27 cellular contexts compared by ENCODE assay signal in genomic region chr5:148769941-148770340, GRCh38.
"Had no signal": no experiment of that assay in that cellular context is flagged by ENCODE, and none has a peak within 500 bp of the region (broad histone marks: within the 10 kb centered on the region; RNA-seq: fewer than 3 reads in every experiment).

No MANE protein-coding gene starts in this region.

- H3K9me3 ChIP-seq: stomach, suprapubic skin, testis, thoracic aorta, thyroid gland, tibial artery, tibial nerve, transverse colon, upper lobe of left lung, upper lobe of right lung, uterus, vagina had no signal

- ATAC-seq: stimulated activated effector memory CD8-positive, alpha-beta T cell treated with anti-CD3 and anti-CD28 coated beads, Interleukin-12 subunit alpha, Interleukin-12 subunit beta, amount 100 ng/mL, for 72 hours; stimulated activated memory B cell treated with anti-CD40 and anti-IgM and Interleukin-4, amounts not matched to agents 10 μg/mL and 1 μg/mL and 100 μg/mL, for 72 hours; stimulated activated naive B cell treated with anti-CD40 and anti-IgM and Interleukin-4, amounts not matched to agents 10 μg/mL and 1 μg/mL and 100 μg/mL, for 72 hours; stimulated activated naive CD8-positive, alpha-beta T cell treated with anti-CD3 and anti-CD28 coated beads, Interleukin-15, amount 100 ng/mL, for 72 hours; stimulated activated naive CD8-positive, alpha-beta T cell treated with anti-CD3 and anti-CD28 coated beads, Interleukin-15, Interleukin-2, amounts not matched to agents 100 U/mL and 50 U/mL, for 24 hours; upper lobe of right lung had no signal

- H3K9me3 Mint-ChIP-seq: stimulated activated effector memory CD8-positive, alpha-beta T cell treated with anti-CD3 and anti-CD28 coated beads, Interleukin-12 subunit alpha, Interleukin-12 subunit beta, amount 100 ng/mL, for 72 hours; stimulated activated memory B cell treated with anti-CD40 and anti-IgM and Interleukin-4, amounts not matched to agents 10 μg/mL and 1 μg/mL and 100 μg/mL, for 72 hours; stimulated activated naive B cell treated with anti-CD40 and anti-IgM and Interleukin-4, amounts not matched to agents 10 μg/mL and 1 μg/mL and 100 μg/mL, for 72 hours; stimulated activated naive CD8-positive, alpha-beta T cell treated with anti-CD3 and anti-CD28 coated beads, Interleukin-15, amount 100 ng/mL, for 72 hours; stimulated activated naive CD8-positive, alpha-beta T cell treated with anti-CD3 and anti-CD28 coated beads, Interleukin-15, Interleukin-2, amounts not matched to agents 100 ng/mL and 50 ng/mL, for 24 hours; type B pancreatic cell had no signal

- H3K4me1 Mint-ChIP-seq: stimulated activated effector memory CD8-positive, alpha-beta T cell treated with anti-CD3 and anti-CD28 coated beads, Interleukin-12 subunit alpha, Interleukin-12 subunit beta, amount 100 ng/mL, for 72 hours; stimulated activated naive CD8-positive, alpha-beta T cell treated with anti-CD3 and anti-CD28 coated beads, Interleukin-15, amount 100 ng/mL, for 72 hours had no signal

- H3K27ac ChIP-seq: stomach, suprapubic skin, testis, thoracic aorta, thyroid gland, tibial artery, tibial nerve, transverse colon, upper lobe of left lung, upper lobe of right lung, uterus, vagina had no signal

- H3K27me3 ChIP-seq: stomach, suprapubic skin, testis, thyroid gland, tibial artery, tibial nerve, transverse colon, upper lobe of left lung, upper lobe of right lung, uterus, vagina had no signal

- H3K4me1 ChIP-seq: stomach, suprapubic skin, testis, thyroid gland, tibial artery, tibial nerve, transverse colon, upper lobe of left lung, upper lobe of right lung, uterus, vagina had no signal

- H3K4me3 ChIP-seq: stomach, suprapubic skin, testis, thoracic aorta, thyroid gland, tibial artery, tibial nerve, transverse colon, upper lobe of left lung, upper lobe of right lung, uterus, vagina had no signal

- H3K27me3 Mint-ChIP-seq: stimulated activated naive B cell treated with anti-CD40 and anti-IgM and Interleukin-4, amounts not matched to agents 10 μg/mL and 1 μg/mL and 100 μg/mL, for 72 hours had no signal

- H3K27ac Mint-ChIP-seq: stimulated activated effector memory CD8-positive, alpha-beta T cell treated with anti-CD3 and anti-CD28 coated beads, Interleukin-12 subunit alpha, Interleukin-12 subunit beta, amount 100 ng/mL, for 72 hours; stimulated activated memory B cell treated with anti-CD40 and anti-IgM and Interleukin-4, amounts not matched to agents 10 μg/mL and 1 μg/mL and 100 μg/mL, for 72 hours; stimulated activated naive B cell treated with anti-CD40 and anti-IgM and Interleukin-4, amounts not matched to agents 10 μg/mL and 1 μg/mL and 100 μg/mL, for 72 hours; stimulated activated naive CD8-positive, alpha-beta T cell treated with anti-CD3 and anti-CD28 coated beads, Interleukin-15, amount 100 ng/mL, for 72 hours; stimulated activated naive CD8-positive, alpha-beta T cell treated with anti-CD3 and anti-CD28 coated beads, Interleukin-15, Interleukin-2, amounts not matched to agents 100 ng/mL and 50 ng/mL, for 24 hours; type B pancreatic cell had no signal

- H3K36me3 ChIP-seq: stomach, suprapubic skin, thoracic aorta, thyroid gland, tibial artery, tibial nerve, transverse colon, upper lobe of left lung, upper lobe of right lung, uterus, vagina had no signal

- H3K4me3 Mint-ChIP-seq: stimulated activated effector memory CD8-positive, alpha-beta T cell treated with anti-CD3 and anti-CD28 coated beads, Interleukin-12 subunit alpha, Interleukin-12 subunit beta, amount 100 ng/mL, for 72 hours; stimulated activated memory B cell treated with anti-CD40 and anti-IgM and Interleukin-4, amounts not matched to agents 10 μg/mL and 1 μg/mL and 100 μg/mL, for 72 hours; stimulated activated naive B cell treated with anti-CD40 and anti-IgM and Interleukin-4, amounts not matched to agents 10 μg/mL and 1 μg/mL and 100 μg/mL, for 72 hours; stimulated activated naive CD8-positive, alpha-beta T cell treated with anti-CD3 and anti-CD28 coated beads, Interleukin-15, amount 100 ng/mL, for 72 hours; stimulated activated naive CD8-positive, alpha-beta T cell treated with anti-CD3 and anti-CD28 coated beads, Interleukin-15, Interleukin-2, amounts not matched to agents 100 ng/mL and 50 ng/mL, for 24 hours; type B pancreatic cell had no signal

- DNase-seq: stimulated activated CD4-positive, alpha-beta T cell treated with anti-CD3 and anti-CD28 coated beads, Interleukin-2, amount 100 ng/mL, for 48 hours; stimulated activated CD4-positive, alpha-beta T cell treated with anti-CD3 and anti-CD28 coated beads, Interleukin-4, amount 100 ng/mL, for 1 hour; stimulated activated CD4-positive, alpha-beta T cell treated with anti-CD3 and anti-CD28 coated beads, Interleukin-4, amount 100 ng/mL, for 24 hours; stimulated activated CD4-positive, alpha-beta T cell treated with anti-CD3 and anti-CD28 coated beads, Interleukin-4, amount 100 ng/mL, for 4 hours; stimulated activated CD8-positive, alpha-beta memory T cell treated with anti-CD3 and anti-CD28 coated beads, Interleukin-4, amount 100 ng/mL, for 48 hours; stimulated activated naive B cell treated with anti-CD40 and anti-IgM and Interleukin-4, amounts not matched to agents 10 μg/mL and 1 μg/mL and 100 μg/mL, for 72 hours; stimulated activated naive CD4-positive, alpha-beta T cell; stimulated activated naive CD4-positive, alpha-beta T cell treated with Interleukin-2 at 50 U/mL for 16 hours; stimulated activated naive CD8-positive, alpha-beta T cell treated with anti-CD3 and anti-CD28 coated beads, Interleukin-15, amount 100 ng/mL, for 72 hours; stimulated activated naive CD8-positive, alpha-beta T cell treated with anti-CD3 and anti-CD28 coated beads, Interleukin-15, Interleukin-2, amounts not matched to agents 100 U/mL and 50 U/mL, for 24 hours; stomach; substantia nigra; testis; thyroid gland; tibial artery; transverse colon; upper lobe of right lung; uterus had no signal

- H3K36me3 Mint-ChIP-seq: stimulated activated effector memory CD8-positive, alpha-beta T cell treated with anti-CD3 and anti-CD28 coated beads, Interleukin-12 subunit alpha, Interleukin-12 subunit beta, amount 100 ng/mL, for 72 hours; stimulated activated memory B cell treated with anti-CD40 and anti-IgM and Interleukin-4, amounts not matched to agents 10 μg/mL and 1 μg/mL and 100 μg/mL, for 72 hours; stimulated activated naive B cell treated with anti-CD40 and anti-IgM and Interleukin-4, amounts not matched to agents 10 μg/mL and 1 μg/mL and 100 μg/mL, for 72 hours; type B pancreatic cell had no signal
